1 cellular context compared by ENCODE assay signal in the genomic region with DNA sequence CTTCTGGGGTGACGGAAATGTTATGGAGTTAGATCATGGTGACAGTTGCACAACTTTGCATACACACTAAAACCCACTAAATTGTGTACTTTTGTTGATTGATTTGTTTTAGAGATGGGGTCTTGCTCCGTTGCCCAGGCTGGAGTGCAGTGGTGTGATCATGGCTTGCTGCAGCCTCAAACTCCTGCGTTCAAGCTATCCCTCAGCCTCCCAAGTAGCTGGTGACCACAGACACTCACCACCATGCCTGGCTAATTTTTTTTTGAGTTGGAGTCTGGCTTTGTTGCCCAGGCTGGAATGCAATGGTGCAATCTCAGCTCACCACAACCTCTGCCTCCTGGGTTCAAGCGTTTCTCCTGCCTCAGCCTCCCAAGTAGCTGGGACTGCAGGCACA.
TF ChIP-seq lines count a peak whose summit lies in the region.

No MANE protein-coding gene starts in this region.

TF ChIP-seq in GM12878, 131 proteins besides CTCF, POLR2A, EP300 and RAD21:
- peak; percentile 0; the same call in 1 of the 2 replicates for TF ChIP-seq JUNB (IDR thresholded peaks at IDR 0.05)
